ENCODE assay signal across 1 cellular context in the genomic region with DNA sequence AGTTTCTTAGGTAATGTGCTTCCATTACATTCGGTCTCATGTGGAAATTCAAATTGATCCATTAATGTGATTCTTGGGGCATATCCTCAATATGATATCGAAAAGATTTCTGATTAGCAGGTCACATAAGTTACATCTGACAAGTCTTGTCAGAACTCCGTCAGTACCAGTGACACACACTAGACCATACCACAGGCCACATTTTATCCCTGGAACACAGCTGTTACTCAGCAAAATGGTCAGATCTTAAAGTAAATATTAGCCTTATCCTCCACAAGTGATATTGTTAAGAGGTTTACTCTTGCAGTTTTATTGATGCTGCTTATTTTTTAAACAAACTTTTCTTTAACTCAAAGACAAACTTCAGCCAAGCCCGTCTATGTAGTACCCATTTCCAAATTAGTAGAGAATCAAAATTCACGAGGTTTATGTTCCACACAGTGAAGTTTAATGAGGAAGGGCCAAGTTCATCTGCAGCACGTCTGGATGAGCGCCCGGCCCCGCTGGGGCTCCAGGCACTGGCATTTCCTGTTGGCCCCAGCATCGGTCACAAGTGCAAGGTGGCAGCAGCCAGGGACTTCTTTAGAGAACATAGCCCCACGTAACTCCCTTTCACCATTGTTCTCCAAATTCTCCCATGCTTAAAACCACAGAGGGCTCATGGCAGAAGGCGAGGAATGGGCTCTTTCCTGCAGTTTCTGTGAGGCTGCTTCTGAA.
TF ChIP-seq lines count a peak whose summit lies in the region.

No MANE protein-coding gene starts in this region.

TF ChIP-seq in SK-N-SH, 30 proteins besides CTCF, POLR2A, EP300 and RAD21 (continued from another document):
- TF ChIP-seq REST (IDR thresholded peaks at IDR 0.05; ENCODE audit: low read depth, low read length) (no peak), SIN3A (IDR thresholded peaks at IDR 0.05; ENCODE audit: borderline replicate concordance, low read depth, low read length) (no peak), ELF1 (IDR thresholded peaks at IDR 0.05) (no peak)
- TF ChIP-seq, protein P1, sequence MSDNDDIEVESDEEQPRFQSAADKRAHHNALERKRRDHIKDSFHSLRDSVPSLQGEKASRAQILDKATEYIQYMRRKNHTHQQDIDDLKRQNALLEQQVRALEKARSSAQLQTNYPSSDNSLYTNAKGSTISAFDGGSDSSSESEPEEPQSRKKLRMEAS (IDR thresholded peaks at IDR 0.05; ENCODE audit: low read depth), result no peak
- TF ChIP-seq, protein P2, sequence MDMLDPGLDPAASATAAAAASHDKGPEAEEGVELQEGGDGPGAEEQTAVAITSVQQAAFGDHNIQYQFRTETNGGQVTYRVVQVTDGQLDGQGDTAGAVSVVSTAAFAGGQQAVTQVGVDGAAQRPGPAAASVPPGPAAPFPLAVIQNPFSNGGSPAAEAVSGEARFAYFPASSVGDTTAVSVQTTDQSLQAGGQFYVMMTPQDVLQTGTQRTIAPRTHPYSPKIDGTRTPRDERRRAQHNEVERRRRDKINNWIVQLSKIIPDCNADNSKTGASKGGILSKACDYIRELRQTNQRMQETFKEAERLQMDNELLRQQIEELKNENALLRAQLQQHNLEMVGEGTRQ (IDR thresholded peaks at IDR 0.05; ENCODE audit: borderline replicate concordance, low read depth, low read length), result no peak
TF ChIP-seq in SK-N-SH: peak in this region for 0.
